Comparison of ENCODE assay signal across 8 cellular contexts in the genomic region with DNA sequence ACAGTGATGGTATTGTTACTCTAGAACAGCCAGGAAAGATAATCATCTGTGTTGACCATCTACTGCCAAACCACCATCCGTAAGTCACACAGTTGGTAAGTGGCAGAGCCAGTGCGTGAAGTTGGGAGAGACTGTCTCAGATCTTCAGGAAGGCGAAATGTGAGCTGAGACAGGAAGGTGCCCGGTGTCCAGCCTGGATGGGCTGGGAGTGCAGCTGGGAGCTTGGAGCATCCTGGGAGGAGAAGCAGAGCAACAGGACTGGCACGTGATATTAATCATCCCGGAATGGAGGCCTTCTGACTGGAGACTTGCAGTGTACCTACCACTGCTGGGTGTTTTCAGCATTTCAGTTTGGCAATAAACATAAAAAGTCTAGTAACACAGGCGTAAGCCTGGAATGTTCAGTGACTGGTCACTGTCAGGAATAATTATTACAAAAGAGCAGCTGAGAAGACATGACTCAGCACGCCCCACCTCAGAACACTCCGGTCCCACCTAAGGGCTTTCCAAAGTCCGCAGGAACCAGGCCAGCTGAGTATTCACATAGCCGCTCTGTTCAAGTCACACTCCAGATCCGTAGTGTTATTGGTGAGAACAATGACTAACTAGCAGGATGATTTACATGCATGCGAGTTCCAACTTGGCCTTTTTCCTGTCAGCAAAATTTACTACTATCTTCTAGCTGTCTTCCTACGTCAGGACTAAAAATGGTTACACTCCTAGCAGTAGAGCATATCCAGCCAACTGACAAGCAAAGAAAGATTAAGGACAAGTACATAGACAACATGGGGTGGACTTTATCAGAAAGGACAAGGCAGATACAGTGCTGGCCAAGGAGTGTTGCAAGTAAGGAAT. TPM values are rescaled to one million over a fixed set of nuclear protein-coding genes. Genes with fewer than 3 reads are reported as not detected.
DNase-seq lines count a peak whose midpoint lies in the region; ATAC-seq and TF ChIP-seq lines count a peak whose summit lies in the region.

No MANE protein-coding gene starts in this region.

- H3K27ac ChIP-seq in AG04450 (ENCODE audit: low read depth, low read length) = peak overlapping the region; percentile 95

- no peaks in the 10 kb centered on the region for H3K27me3 Mint-ChIP-seq in T-helper 2 cell treated with Interferon-gamma antibody and Interleukin-4, amounts not matched to agents 5 μg/mL and 100 μg/mL, for 36 hours (ENCODE audit: low read depth)

- H3K4me3 Mint-ChIP-seq in T-helper 2 cell treated with Interferon-gamma antibody and Interleukin-4, amounts not matched to agents 5 μg/mL and 100 μg/mL, for 36 hours = no peak overlapping the region

- intact Hi-C loops in mucosa of descending colon (cut with DNase I, micrococcal nuclease) = no loop called here

- H3K4me3 ChIP-seq in AG04450 (ENCODE audit: low read depth, low read length) (peak overlapping the region; percentile 8), mucosa of descending colon (peak overlapping the region; percentile 2)

- peaks cover 21% of the 10 kb centered on the region for H3K9me3 Mint-ChIP-seq in T-helper 2 cell treated with Interferon-gamma antibody and Interleukin-4, amounts not matched to agents 5 μg/mL and 100 μg/mL, for 36 hours

- H3K9me3 ChIP-seq in AG04450 (ENCODE audit: control insufficient read depth, insufficient read depth, low read length) = peaks cover 5% of the 10 kb centered on the region; the same call in 1 of the 2 replicates
- H3K9me3 ChIP-seq in mucosa of descending colon = peaks cover 8% of the 10 kb centered on the region

- H3K27me3 ChIP-seq in AG04450 (ENCODE audit: control insufficient read depth, insufficient read depth, low read length) = no peaks in the 10 kb centered on the region

- no peaks in the 10 kb centered on the region for H3K36me3 ChIP-seq in mucosa of descending colon (ENCODE audit: low read depth)

- no peaks in the 10 kb centered on the region for H3K4me1 Mint-ChIP-seq in T-helper 2 cell treated with Interferon-gamma antibody and Interleukin-4, amounts not matched to agents 5 μg/mL and 100 μg/mL, for 36 hours (ENCODE audit: low read depth)

- DNase-seq in AG04450 (ENCODE audit: low read depth, low spot score) (peak; percentile 86), NCI-H226 (peak; percentile 96), dedifferentiated amniotic fluid mesenchymal stem cell (ENCODE audit: extremely low spot score) (peak; percentile 87), mucosa of descending colon (peak; percentile 74 to 86 (median 80)), NCI-H128 (lab: John Stamatoyannopoulos, UW; ENCODE audit: unreplicated experiment) (no peak), NCI-H1694 treated with DMSO at 0.1 percent for 48 hours (lab: John Stamatoyannopoulos, UW) (no peak), NCI-H345 treated with DMSO at 0.1 percent for 48 hours (lab: John Stamatoyannopoulos, UW; ENCODE audit: unreplicated experiment) (no peak)
- DNase-seq in T-helper 2 cell treated with Interferon-gamma antibody and Interleukin-4, amounts not matched to agents 5 μg/mL and 100 μg/mL, for 36 hours (ENCODE audit: low spot score) = no peak

- H3K4me1 ChIP-seq in mucosa of descending colon (ENCODE audit: low read depth) = peaks cover 23% of the 10 kb centered on the region

- no peak for TF ChIP-seq CTCF in AG04450 (IDR thresholded peaks at IDR 0.05; ENCODE audit: low read depth, low read length)
- TF ChIP-seq CTCF in mucosa of descending colon (IDR thresholded peaks at IDR 0.05) = no peak

- no peak overlapping the region for H3K27ac Mint-ChIP-seq in T-helper 2 cell treated with Interferon-gamma antibody and Interleukin-4, amounts not matched to agents 5 μg/mL and 100 μg/mL, for 36 hours

- peaks cover 2% of the 10 kb centered on the region for H3K36me3 Mint-ChIP-seq in T-helper 2 cell treated with Interferon-gamma antibody and Interleukin-4, amounts not matched to agents 5 μg/mL and 100 μg/mL, for 36 hours (ENCODE audit: low read depth)

- CTCF ChIA-PET in AG04450 (lab: Charles Lee) = interaction anchor here (1.3 kb wide), 2 partner anchors 53 to 207 kb away, joined by 3 to 4 read pairs; no protein-coding TSS in a partner anchor

- ATAC-seq in mucosa of descending colon = peak; percentile 93

- POLR2A ChIA-PET in AG04450 (lab: Yijun Ruan, JAX) = interaction anchor here (0.6 to 2.4 kb wide), 2 partner anchors 45 to 224 kb away, joined by 5 to 21 read pairs; partner anchors contain the start of gene PNRC1

RNA-seq across cellular contexts. Expression of gene PNRC1, which starts 45.1 kb away (rescaled TPM):
- polyA plus RNA-seq in AG04450 (2011; rRNA removed) = 21.0 and 22.6 TPM in 2 replicates
- polyA minus RNA-seq in AG04450 (2011; rRNA and poly(A)+ RNA removed) = 29.9 and 44.4 TPM in 2 replicates
- 100 to 1,000 TPM in 2 of 3 donors, 10 to 100 TPM in 1; 99.9 to 261 (median 102) TPM for total RNA-seq in mucosa of descending colon

Comparison
In these comparisons a context has a peak if more than half of its experiments do, and no peak if none do; other contexts are left out.
1. DNase-seq: peak in AG04450 (single experiment), NCI-H226 (single experiment), dedifferentiated amniotic fluid mesenchymal stem cell (single experiment) and mucosa of descending colon (3 of 3); none in NCI-H128 (single experiment), NCI-H1694 treated with DMSO at 0.1 percent for 48 hours (single experiment), NCI-H345 treated with DMSO at 0.1 percent for 48 hours (single experiment) and T-helper 2 cell treated with Interferon-gamma antibody and Interleukin-4, amounts not matched to agents 5 μg/mL and 100 μg/mL, for 36 hours (single experiment).